Comparison of ENCODE assay signal across 9 cellular contexts in the genomic region with DNA sequence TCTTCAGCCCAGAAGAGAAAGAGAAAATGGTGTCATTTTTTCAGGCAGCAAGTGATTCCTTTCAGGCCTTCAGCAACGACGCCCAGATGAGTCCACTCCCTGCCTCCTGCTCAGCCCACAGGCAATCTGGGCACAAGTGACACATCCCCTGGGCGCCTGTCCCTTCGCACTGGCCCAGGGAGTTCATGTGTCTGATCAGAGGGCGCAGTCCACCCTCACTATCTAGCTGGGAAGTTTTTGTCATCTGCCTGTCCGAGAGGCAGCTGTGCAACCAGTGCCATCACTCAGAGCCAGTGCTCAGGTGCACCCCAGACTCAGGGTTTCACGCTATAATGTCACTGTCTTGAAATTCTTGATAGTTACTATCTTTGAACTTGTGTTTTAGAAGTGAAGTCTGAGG. TPM values are rescaled to one million over a fixed set of nuclear protein-coding genes. Genes with fewer than 3 reads are reported as not detected.
DNase-seq lines count a peak whose midpoint lies in the region; ATAC-seq, FAIRE-seq and TF ChIP-seq lines count a peak whose summit lies in the region.
"Had no signal": no experiment of that assay in that cellular context is flagged by ENCODE, and none has a peak within 500 bp of the region (broad histone marks: within the 10 kb centered on the region; RNA-seq: fewer than 3 reads in every experiment).

No MANE protein-coding gene starts in this region.

- TF ChIP-seq POLR2A in H1 (IDR thresholded peaks at IDR 0.05; ENCODE audit: control extremely low read depth in 1 of 2, low read depth in 2 of 2, low read length in 2 of 2): no peak

- H4K20me1 ChIP-seq in OCI-LY7 (ENCODE audit: insufficient read depth, low read length) (0 out of 2 replicates have a peak, but pooled peaks cover 4% of the 10 kb centered on the region), H1 (replicated peaks in 1 of 2; ENCODE audit: control insufficient read depth in 1 of 2, insufficient read depth in 2 of 2, low read length in 2 of 2) (peaks cover 2 to 4% of the 10 kb centered on the region in 2 experiments), osteoblast (ENCODE audit: insufficient read depth, low read length) (peaks cover 26% of the 10 kb centered on the region)

- no peak overlapping the region for H3K56ac ChIP-seq in H1 (replicated peaks; ENCODE audit: insufficient read length, low read depth, low read length)

- peaks cover 32 to 36% of the 10 kb centered on the region in 2 donors for H3K36me3 Mint-ChIP-seq in CD14-positive monocyte

- H3K4me3 ChIP-seq in OCI-LY7 (ENCODE audit: low read depth, low read length, poor library complexity, severe bottlenecking): peak overlapping the region; percentile 71
- H3K4me3 ChIP-seq in H1 (ENCODE audit: extremely low read depth in 1 of 4, insufficient read depth in 2 of 4, low read depth in 3 of 4, low read length in 4 of 4): no peak overlapping the region
- no peak overlapping the region for H3K4me3 ChIP-seq in osteoblast (ENCODE audit: insufficient read depth, low read length)

- H3K9me2 ChIP-seq in OCI-LY7 (ENCODE audit: insufficient read depth, low read length): no peaks in the 10 kb centered on the region

- no peak overlapping the region for H2BK120ac ChIP-seq in H1 (replicated peaks; ENCODE audit: low read depth, low read length)

- H2BK12ac ChIP-seq in H1 (ENCODE audit: low read depth, low read length): peak overlapping the region; percentile 99; the same call in 1 of the 2 replicates

- no peak for TF ChIP-seq EP300 in H1 (IDR thresholded peaks at IDR 0.05; ENCODE audit: borderline replicate concordance in 1 of 2, low read depth in 2 of 2, low read length in 2 of 2)

- H2AFZ ChIP-seq in OCI-LY7 (ENCODE audit: low read length) (no peak overlapping the region; the same call in 1 of the 2 replicates), H1 (ENCODE audit: low read length) (no peak overlapping the region), osteoblast (ENCODE audit: low read length) (no peak overlapping the region)

- DNase-seq in CD14-positive monocyte (ENCODE audit: low spot score) (peak; percentile 4), OCI-LY7 (ENCODE audit: low spot score) (no peak), H1 (ENCODE audit: low read depth in 1 of 2, low spot score in 2 of 2) (no peak), osteoblast (ENCODE audit: insufficient read length, low spot score, missing footprints) (peak; percentile 80), SHP77 treated with DMSO at 0.1 percent for 48 hours (lab: John Stamatoyannopoulos, UW) (no peak), SW 1271 (lab: John Stamatoyannopoulos, UW) (no peak), NCI-H2081 (lab: John Stamatoyannopoulos, UW) (no peak)
- DNase-seq: SIG-M5 had no signal

- H3K9me3 Mint-ChIP-seq in CD14-positive monocyte: peaks cover 11 to 16% (median 13%) of the 10 kb centered on the region in 7 donors

- no peak overlapping the region for H2AK5ac ChIP-seq in H1 (ENCODE audit: low read depth, low read length)

- no peak overlapping the region for H3K14ac ChIP-seq in H1 (ENCODE audit: insufficient read length)

- no peak overlapping the region for H4K5ac ChIP-seq in H1 (ENCODE audit: insufficient read length, low read depth, low read length)

- TF ChIP-seq RAD21 in H1 (IDR thresholded peaks at IDR 0.05 in 1 of 2, conservative IDR thresholded peaks at IDR 0.05 in 1 of 2; ENCODE audit: low read depth in 2 of 2, low read length in 2 of 2): no peak

- no peak overlapping the region for H3K27ac Mint-ChIP-seq in CD14-positive monocyte

- POLR2A ChIA-PET in OCI-LY7 (lab: Charles Lee) (no interaction called here), H1 (lab: Charles Lee; ENCODE audit: partially characterized antibody) (interaction anchor here (1.3 kb wide), 1 partner anchor 9 kb away, joined by 4 read pairs; no protein-coding TSS in a partner anchor)

- peaks cover 5 to 7% (median 7%) of the 10 kb centered on the region in 3 donors for H3K27me3 Mint-ChIP-seq in CD14-positive monocyte (ENCODE audit: low read depth in 3 of 3)

- H3K27ac ChIP-seq in OCI-LY7 (ENCODE audit: low read depth, low read length, poor library complexity, severe bottlenecking) (peak overlapping the region; percentile 63), H1 (ENCODE audit: low read depth, low read length) (no peak overlapping the region), osteoblast (ENCODE audit: low read depth, low read length) (no peak overlapping the region)

- intact Hi-C loops in CD14-positive monocyte (cut with micrococcal nuclease) (no loop called here), OCI-LY7 (cut with micrococcal nuclease; ENCODE audit: unreplicated experiment) (no loop called here)

- peaks cover 5 to 46% (median 26%) of the 10 kb centered on the region in 4 experiments for H3K27me3 ChIP-seq in H1 (replicated peaks in 1 of 4; ENCODE audit: control insufficient read depth in 3 of 4, extremely low read depth in 1 of 4, insufficient read depth in 3 of 4, low read length in 3 of 4)
- H3K27me3 ChIP-seq in osteoblast (ENCODE audit: insufficient read depth, low read length): peaks cover 3% of the 10 kb centered on the region

- no peak overlapping the region for H4K8ac ChIP-seq in H1 (ENCODE audit: extremely low read depth, insufficient read depth, low read length)

- H3K4me2 ChIP-seq in OCI-LY7 (ENCODE audit: low read length): peak overlapping the region; percentile 65
- H3K4me2 ChIP-seq in H1 (ENCODE audit: insufficient read depth in 1 of 2, low read depth in 2 of 2, low read length in 2 of 2): peak overlapping the region; percentile 72 to 75; a peak in 1 of 4 replicates
- H3K4me2 ChIP-seq in osteoblast (ENCODE audit: insufficient read depth, low read length): no peak overlapping the region

- CTCF ChIA-PET in OCI-LY7 (lab: Charles Lee; ENCODE audit: unreplicated experiment): no interaction called here
- CTCF ChIA-PET in H1 (lab: Charles Lee; ENCODE audit: partially characterized antibody): interaction anchor here (0.8 to 3.1 kb wide), 6 partner anchors 8 to 187 kb away, joined by 3 to 15 read pairs (median 4); no protein-coding TSS in a partner anchor

- peak overlapping the region in 1 of 2 donors; percentile 64 for H3K4me3 Mint-ChIP-seq in CD14-positive monocyte

- peaks cover 32% of the 10 kb centered on the region for H3K4me1 Mint-ChIP-seq in CD14-positive monocyte

- H3K79me2 ChIP-seq in OCI-LY7 (ENCODE audit: insufficient read depth, low read depth, low read length): peaks cover 16% of the 10 kb centered on the region; the same call in 1 of the 2 replicates
- peaks cover 0 to 28% of the 10 kb centered on the region in 2 experiments; a peak in 2 of 4 replicates for H3K79me2 ChIP-seq in H1 (ENCODE audit: control insufficient read depth in 1 of 2, insufficient read depth in 2 of 2, low read length in 2 of 2)
- peaks cover 35% of the 10 kb centered on the region for H3K79me2 ChIP-seq in osteoblast (ENCODE audit: insufficient read depth, low read length)

- no peak for FAIRE-seq in H1 (lab: Jason Lieb, UNC)

- H3K9me3 ChIP-seq in OCI-LY7 (ENCODE audit: low read length) (no peaks in the 10 kb centered on the region), H1 (ENCODE audit: insufficient read depth in 2 of 2, low read depth in 1 of 2, low read length in 1 of 2) (peaks cover 4 to 12% of the 10 kb centered on the region in 2 experiments; a peak in 3 of 4 replicates), osteoblast (ENCODE audit: low read depth, low read length) (no peaks in the 10 kb centered on the region)

- H2BK5ac ChIP-seq in H1 (ENCODE audit: low read depth, low read length): no peak overlapping the region; the same call in 1 of the 2 replicates

- H3K36me3 ChIP-seq in OCI-LY7 (ENCODE audit: insufficient read depth, low read length) (no peaks in the 10 kb centered on the region), H1 (ENCODE audit: control insufficient read depth in 2 of 4, insufficient read depth in 4 of 4, low read length in 3 of 4) (peaks cover 0 to 3% (median 0%) of the 10 kb centered on the region in 4 experiments; a peak in 1 of 8 replicates), osteoblast (ENCODE audit: insufficient read depth, low read length) (no peaks in the 10 kb centered on the region)

- peaks cover 5% of the 10 kb centered on the region; the same call in 1 of the 2 replicates for H3K23me2 ChIP-seq in H1 (ENCODE audit: low read depth, low read length)

- peak overlapping the region; percentile 12 for H4K91ac ChIP-seq in H1 (replicated peaks; ENCODE audit: insufficient read length, low read length)

- H3K4me1 ChIP-seq in OCI-LY7 (ENCODE audit: insufficient read depth, low read length, poor library complexity, severe bottlenecking) (peaks cover 44% of the 10 kb centered on the region), H1 (replicated peaks in 1 of 4; ENCODE audit: control insufficient read depth in 3 of 4, insufficient read depth in 4 of 4, low read length in 3 of 4) (peaks cover 0 to 24% (median 13%) of the 10 kb centered on the region in 4 experiments; a peak in 6 of 7 replicates), osteoblast (ENCODE audit: insufficient read depth, low read length) (peaks cover 6% of the 10 kb centered on the region)

- no peak for ATAC-seq in activated CD4-positive, CD25-positive, alpha-beta regulatory T cell treated with anti-CD3 and anti-CD28 coated beads, Interleukin-2, amount 50 U/mL, for 24 hours

- H3K23ac ChIP-seq in H1 (ENCODE audit: insufficient read length): no peak overlapping the region

- TF ChIP-seq CTCF in CD14-positive monocyte (IDR thresholded peaks at IDR 0.05) (no peak), OCI-LY7 (conservative IDR thresholded peaks at IDR 0.05; ENCODE audit: low read length) (no peak), H1 (IDR thresholded peaks at IDR 0.05; ENCODE audit: control extremely low read depth in 1 of 3, insufficient read depth in 1 of 3, low read depth in 1 of 3, low read length in 3 of 3) (no peak), osteoblast (IDR thresholded peaks at IDR 0.05; ENCODE audit: extremely low read depth, low read depth, low read length) (no peak)

- no TSS peak for BruUV-seq in OCI-LY7 (replicated peaks; lab: Mats Ljungman, UMichigan)

- H3K79me1 ChIP-seq in H1 (ENCODE audit: low read depth, low read length): no peaks in the 10 kb centered on the region

- H3K9ac ChIP-seq in H1 (replicated peaks in 1 of 4; ENCODE audit: extremely low read depth in 1 of 4, low read depth in 3 of 4, low read length in 3 of 4): no peak overlapping the region

- no peak overlapping the region for H3K4ac ChIP-seq in H1 (replicated peaks; ENCODE audit: insufficient read length, low read depth, low read length)

- 0 out of 2 replicates have a peak overlapping the region, but pooled peaks have one; percentile 93 for H2BK15ac ChIP-seq in H1 (ENCODE audit: low read length)

- H2BK20ac ChIP-seq in H1 (ENCODE audit: low read length): 0 out of 2 replicates have a peak overlapping the region, but pooled peaks have one; percentile 6

- 79% methylated on average over 7 of the region's 7 CpGs; no CpG with 5 or more reads in 1 of the 2 experiments for WGBS in H1 (ENCODE audit: extremely low coverage in 1 of 2, insufficient coverage in 1 of 2, insufficient read length in 1 of 2, insufficient replicate concordance in 2 of 2, low coverage in 1 of 2, low lambda C conversion rate in 2 of 2, missing lambda C conversion rate in 1 of 2), 2 experiments

- H3K18ac ChIP-seq in H1 (ENCODE audit: extremely low read depth, low read length): no peak overlapping the region; the same call in 1 of the 2 replicates

RNA-seq across cellular contexts. Expression of a gene that starts 1.4 kb away (rescaled TPM):
- polyA plus RNA-seq in CD14-positive monocyte: under 1 TPM; 0.01 to 0.03 TPM
- total RNA-seq in OCI-LY7 (2014; rRNA removed; shearing (Covaris generic)): 2.5 and 2.9 TPM in 2 replicates
- 3.4 TPM in 2 replicates for total RNA-seq in OCI-LY7 (2022)
- total RNA-seq in H1 (2021; fragmentation: NEBNext Ultra II Directional; extraction: Animal tissue kit (Norgen Biotek cat#: 25700)): 1.2 TPM in 2 replicates
- 0.19 and 0.21 TPM in 2 replicates for polyA plus RNA-seq in H1 (2011; rRNA removed)
- polyA plus RNA-seq in H1 (2011; cell fraction: cytosol; rRNA removed): 0.08 TPM
- 2.4 TPM for polyA plus RNA-seq in H1 (2011; cell fraction: nucleus; rRNA removed)
- polyA plus RNA-seq in H1 (2012, experiment 1 of 2): 0.19 to 0.30 TPM (median 0.24 TPM) in 4 replicates
- polyA plus RNA-seq in H1 (2012, experiment 2 of 2): 0.01 TPM
- polyA plus RNA-seq in H1 (2013, experiment 1 of 2): 0.20 TPM
- 0.13 TPM for polyA plus RNA-seq in H1 (2013, experiment 2 of 2)
- 6.2 and 7.3 TPM in 2 replicates for polyA minus RNA-seq in H1 (2011; rRNA and poly(A)+ RNA removed)
- 1.0 TPM for polyA minus RNA-seq in H1 (2011; cell fraction: cytosol; rRNA and poly(A)+ RNA removed)
- polyA minus RNA-seq in H1 (2011; cell fraction: nucleus; rRNA and poly(A)+ RNA removed): 21.4 TPM
- total RNA-seq in osteoblast: 5.1 and 6.2 TPM in 2 replicates

Comparison
In these comparisons a context has a peak if more than half of its experiments do, and no peak if none do; other contexts are left out.
1. DNase-seq: peak in CD14-positive monocyte (single experiment) and osteoblast (single experiment); none in OCI-LY7 (single experiment), H1 (0 of 2), SHP77 treated with DMSO at 0.1 percent for 48 hours (single experiment), SW 1271 (0 of 2) and NCI-H2081 (0 of 2).